16 cellular contexts compared by ENCODE assay signal in genomic region chr3:128508852-128509251, GRCh38. TPM values are rescaled to one million over a fixed set of nuclear protein-coding genes. Genes with fewer than 3 reads are reported as not detected.
A peak's percentile ranks its signal among the peaks of the same experiment; 100 is the strongest.
DNase-seq lines count a peak whose midpoint lies in the region; ATAC-seq and TF ChIP-seq lines count a peak whose summit lies in the region.
"Had no signal": no experiment of that assay in that cellular context is flagged by ENCODE, and none has a peak within 500 bp of the region (broad histone marks: within the 10 kb centered on the region; RNA-seq: fewer than 3 reads in every experiment).

No MANE protein-coding gene starts in this region.

- H3K9me3 Mint-ChIP-seq in H9 (peaks cover 1 to 2% of the 10 kb centered on the region in 2 experiments; a peak in 2 of 5 replicates), osteocyte (ENCODE audit: unreplicated experiment) (peaks cover 6% of the 10 kb centered on the region)

- TF ChIP-seq CTCF in H9 (conservative IDR thresholded peaks at IDR 0.05) (no peak), osteocyte (IDR thresholded peaks at IDR 0.05) (no peak)

- no peak overlapping the region for H3K14ac ChIP-seq in H9 (ENCODE audit: insufficient read depth, low read length)

- no peak overlapping the region for H3K4me3 Mint-ChIP-seq in H9
- no peak overlapping the region for H3K4me3 Mint-ChIP-seq in osteocyte (ENCODE audit: unreplicated experiment)
- H3K4me3 Mint-ChIP-seq: B cell; CD8-positive, alpha-beta T cell had no signal

- H2AFZ ChIP-seq in H9 (ENCODE audit: low read length): no peak overlapping the region

- H3K27ac Mint-ChIP-seq in H9 (no peak overlapping the region), osteocyte (ENCODE audit: unreplicated experiment) (no peak overlapping the region)
- H3K27ac Mint-ChIP-seq: B cell; CD8-positive, alpha-beta T cell had no signal

- H3K79me1 ChIP-seq in H9 (ENCODE audit: insufficient read depth, low read depth, low read length, poor library complexity, severe bottlenecking): no peaks in the 10 kb centered on the region

- no peak overlapping the region for H4K8ac ChIP-seq in H9 (replicated peaks; ENCODE audit: insufficient read length, low read depth, low read length)

- no peak overlapping the region for H2BK5ac ChIP-seq in H9 (ENCODE audit: insufficient read length, low read length)

- peak; percentile 5 for DNase-seq in AG20443 (ENCODE audit: low spot score)
- DNase-seq in H9: peak; percentile 22
- peak; percentile 42 for DNase-seq in ecto neural progenitor cell (ENCODE audit: low spot score)
- DNase-seq in osteocyte (ENCODE audit: extremely low spot score, unreplicated experiment): peak; percentile 71
- no peak for DNase-seq in NCI-H510A (lab: John Stamatoyannopoulos, UW)
- no peak for DNase-seq in medulla oblongata (ENCODE audit: extremely low spot score)
- DNase-seq in NCI-H446 treated with DMSO at 0.1 percent for 48 hours (lab: John Stamatoyannopoulos, UW): no peak
- no peak for DNase-seq in Right ventricle myocardium inferior (ENCODE audit: missing footprints)
- DNase-seq: Calu3; CD8-positive, alpha-beta T cell had no signal

- H3K9ac ChIP-seq in H9 (ENCODE audit: extremely low read depth, insufficient read length, low read length): no peak overlapping the region
- H3K9ac ChIP-seq: BLaER1 treated with 17β-estradiol and CSF1 and Interleukin-3, amounts not matched to agents 10 nM and 100 nM had no signal

- no peak for ATAC-seq in Right ventricle myocardium inferior
- ATAC-seq: A549; CD8-positive, alpha-beta T cell; HCT116 had no signal

- no peak overlapping the region for H2AK5ac ChIP-seq in H9 (ENCODE audit: insufficient read length, low read length)

- no peak overlapping the region for H3K56ac ChIP-seq in H9 (ENCODE audit: insufficient read length, low read depth, low read length)

- no peaks in the 10 kb centered on the region for H3K23me2 ChIP-seq in H9 (ENCODE audit: insufficient read length, low read depth, low read length, poor library complexity, severe bottlenecking)

- H3K36me3 Mint-ChIP-seq in H9 (ENCODE audit: insufficient read depth in 1 of 3, low read depth in 3 of 3) (no peaks in the 10 kb centered on the region), osteocyte (ENCODE audit: unreplicated experiment) (peaks cover 1% of the 10 kb centered on the region)
- H3K36me3 Mint-ChIP-seq: CD8-positive, alpha-beta T cell had no signal

- intact Hi-C loops in Right ventricle myocardium inferior (cut with DNase I): no loop called here

- H3K27me3 ChIP-seq in H9 (ENCODE audit: insufficient read depth, low read length): no peaks in the 10 kb centered on the region; the same call in 1 of the 2 replicates
- H3K27me3 ChIP-seq: BLaER1 treated with 17β-estradiol and CSF1 and Interleukin-3, amounts not matched to agents 10 nM and 100 nM had no signal

- WGBS in H9 (ENCODE audit: extremely low coverage, insufficient read length, low lambda C conversion rate): no CpG with 5 or more reads among the region's 5 CpGs

- H3K4me1 ChIP-seq in H9 (ENCODE audit: insufficient read depth, low read length): no peaks in the 10 kb centered on the region
- H3K4me1 ChIP-seq: A549; BLaER1 treated with 17β-estradiol and CSF1 and Interleukin-3, amounts not matched to agents 10 nM and 100 nM had no signal

- H3K79me2 ChIP-seq in H9 (ENCODE audit: insufficient read depth, low read length): no peaks in the 10 kb centered on the region

- no peak overlapping the region for H3T11ph ChIP-seq in H9 (ENCODE audit: low read length)

- H4K20me1 ChIP-seq in H9 (ENCODE audit: control insufficient read depth, insufficient read depth, insufficient read length): no peaks in the 10 kb centered on the region
- H4K20me1 ChIP-seq: BLaER1 treated with 17β-estradiol and CSF1 and Interleukin-3, amounts not matched to agents 10 nM and 100 nM had no signal

- H3K27me3 Mint-ChIP-seq in H9 (ENCODE audit: low read depth) (peaks cover 21% of the 10 kb centered on the region), osteocyte (ENCODE audit: unreplicated experiment) (peaks cover 47% of the 10 kb centered on the region)

- H4K5ac ChIP-seq in H9 (ENCODE audit: insufficient read length, low read depth, low read length): no peak overlapping the region

- H3K4ac ChIP-seq in H9 (ENCODE audit: low read depth, low read length): no peak overlapping the region

- H3K4me1 Mint-ChIP-seq in H9: no peaks in the 10 kb centered on the region
- no peaks in the 10 kb centered on the region for H3K4me1 Mint-ChIP-seq in osteocyte (ENCODE audit: unreplicated experiment)
- H3K4me1 Mint-ChIP-seq: B cell had no signal

- H3K9me3 ChIP-seq in H9 (ENCODE audit: control insufficient read depth, low read depth, low read length): no peaks in the 10 kb centered on the region

- no peak overlapping the region for H3K4me2 ChIP-seq in H9 (ENCODE audit: insufficient read depth, insufficient read length, low read length)
- H3K4me2 ChIP-seq: A549; BLaER1 treated with 17β-estradiol and CSF1 and Interleukin-3, amounts not matched to agents 10 nM and 100 nM had no signal

- H2BK15ac ChIP-seq in H9 (ENCODE audit: low read depth, low read length): no peak overlapping the region

- H4K91ac ChIP-seq in H9 (ENCODE audit: insufficient read length, low read depth, low read length): no peak overlapping the region

- no peak overlapping the region for H3K18ac ChIP-seq in H9 (ENCODE audit: insufficient read length, low read depth, low read length)

- H2BK120ac ChIP-seq in H9 (ENCODE audit: low read depth, low read length, poor library complexity, severe bottlenecking): no peak overlapping the region

- no peak overlapping the region for H2BK20ac ChIP-seq in H9 (ENCODE audit: low read depth, low read length, poor library complexity, severe bottlenecking)

- H3K27ac ChIP-seq in H9 (ENCODE audit: insufficient read length, low read depth, low read length): no peak overlapping the region
- H3K27ac ChIP-seq: 22Rv1; A549; BLaER1 treated with 17β-estradiol and CSF1 and Interleukin-3, amounts not matched to agents 10 nM and 100 nM had no signal

- no peak overlapping the region for H2BK12ac ChIP-seq in H9 (ENCODE audit: insufficient read length, low read depth, low read length)

- no peak overlapping the region for H3K23ac ChIP-seq in H9 (ENCODE audit: insufficient read length, low read depth, low read length)

RNA-seq across cellular contexts. Expression of gene GATA2, which starts 15.9 kb away (rescaled TPM):
- total RNA-seq in H9 (2021) (1.9 and 2.7 TPM in 2 replicates), osteocyte (0.67 and 0.91 TPM in 2 replicates), Right ventricle myocardium inferior (9.1 TPM)
- total RNA-seq: B cell had no signal

RNA-seq across cellular contexts. Expression of gene DNAJB8, which starts 42.2 kb away (rescaled TPM):
- total RNA-seq in H9 (2021) (not detected in 2 replicates), osteocyte (not detected in 2 replicates), Right ventricle myocardium inferior (not detected)
- total RNA-seq: B cell; Calu3; CD8-positive, alpha-beta T cell; H4 had no signal

Comparison
In these comparisons a context has a peak if more than half of its experiments do, and no peak if none do; other contexts are left out.
1. DNase-seq: peak in AG20443 (single experiment), H9 (single experiment), ecto neural progenitor cell (single experiment) and osteocyte (single experiment); none in NCI-H510A (single experiment), medulla oblongata (single experiment), NCI-H446 treated with DMSO at 0.1 percent for 48 hours (single experiment) and Right ventricle myocardium inferior (single experiment).